ENCODE assay signal across 23 cellular contexts in the genomic region with DNA sequence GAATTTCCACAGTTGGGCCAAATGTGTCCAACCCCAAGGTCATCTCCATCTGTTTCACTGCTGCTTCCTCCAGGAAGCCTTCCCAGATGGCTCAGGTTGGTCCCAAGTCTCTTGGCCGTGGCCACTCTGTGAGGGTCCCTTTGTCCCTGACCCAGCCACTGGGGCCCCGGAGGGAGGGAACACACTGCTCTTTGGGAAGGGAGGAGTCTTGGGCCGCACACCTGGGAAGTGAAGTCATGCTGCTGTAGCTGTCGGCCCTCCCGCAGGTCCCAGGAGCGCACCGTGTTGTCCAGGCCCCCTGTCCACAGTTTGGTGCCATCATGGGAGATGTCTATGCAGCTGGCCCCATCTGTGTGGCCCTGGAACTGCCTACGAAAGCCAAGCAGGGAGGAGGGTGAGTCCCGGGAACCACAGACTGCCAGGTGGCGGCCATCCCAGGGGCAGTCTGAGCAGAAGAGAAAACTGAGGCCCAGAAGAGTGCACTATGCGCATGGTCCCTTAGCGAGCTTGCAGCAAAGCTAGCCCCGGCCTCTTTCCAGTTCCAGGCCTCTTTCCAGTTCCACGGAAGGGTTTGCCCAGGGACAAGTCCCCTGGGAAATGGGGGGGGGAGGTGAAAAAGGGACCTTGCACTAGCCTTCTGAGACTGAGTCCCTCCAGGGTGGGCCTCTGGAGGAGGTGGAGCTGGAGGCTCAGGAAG. TPM values are rescaled to one million over a fixed set of nuclear protein-coding genes. Genes with fewer than 3 reads are reported as not detected.
DNase-seq lines count a peak whose midpoint lies in the region; ATAC-seq and TF ChIP-seq lines count a peak whose summit lies in the region.
"Had no signal": no experiment of that assay in that cellular context is flagged by ENCODE, and none has a peak within 500 bp of the region (broad histone marks: within the 10 kb centered on the region; RNA-seq: fewer than 3 reads in every experiment).

No MANE protein-coding gene starts in this region.

- 79% methylated on average over 14 of the region's 14 CpGs for WGBS in right cardiac atrium
- 76 to 85% (median 80%) methylated on average over 14 of the region's 14 CpGs for WGBS in ovary, 3 donors

- no peak overlapping the region for H3K4me2 ChIP-seq in Karpas-422 (ENCODE audit: low read depth, low read length, poor library complexity, severe bottlenecking)
- H3K4me2 ChIP-seq: smooth muscle cell had no signal

- intact Hi-C loops in right cardiac atrium (cut with DNase I) (no loop called here), Right ventricle myocardium inferior (cut with DNase I) (no loop called here), ovary (cut with DNase I) (no loop called here)

- TF ChIP-seq EP300 in ovary (IDR thresholded peaks at IDR 0.05): no peak

- no peak for ATAC-seq in right cardiac atrium
- ATAC-seq in Right ventricle myocardium inferior: no peak
- ATAC-seq: esophagus mucosa; GM12878; psoas muscle; SK-N-SH treated with all-trans-retinoic acid at 6 μM for 48 hours; stimulated activated naive B cell treated with anti-CD40 and anti-IgM and Interleukin-4, amounts not matched to agents 10 μg/mL and 1 μg/mL and 100 μg/mL, for 72 hours had no signal

- no peaks in the 10 kb centered on the region for H3K79me2 ChIP-seq in Karpas-422 (ENCODE audit: low read length)

- no peaks in the 10 kb centered on the region for H3K9me2 ChIP-seq in Karpas-422 (replicated peaks; ENCODE audit: insufficient read depth, low read length)

- no peak for TF ChIP-seq CTCF in ovary (IDR thresholded peaks at IDR 0.05)

- H3K4me1 ChIP-seq in right cardiac atrium (ENCODE audit: control insufficient read depth, insufficient read depth, low read length): peaks cover 1% of the 10 kb centered on the region
- H3K4me1 ChIP-seq in ovary (ENCODE audit: insufficient read depth): no peaks in the 10 kb centered on the region
- H3K4me1 ChIP-seq in Karpas-422 (ENCODE audit: low read length): no peaks in the 10 kb centered on the region
- H3K4me1 ChIP-seq: psoas muscle had no signal

- no peak overlapping the region for H3K4me3 ChIP-seq in right cardiac atrium (ENCODE audit: low read length)
- H3K4me3 ChIP-seq in ovary: no peak overlapping the region
- H3K4me3 ChIP-seq in Karpas-422 (ENCODE audit: low read length): no peak overlapping the region
- H3K4me3 ChIP-seq: GM12878, left ventricle myocardium inferior, psoas muscle, smooth muscle cell had no signal

- no peak overlapping the region for H2AFZ ChIP-seq in Karpas-422 (ENCODE audit: low read length)

- no peak for TF ChIP-seq POLR2A in ovary (IDR thresholded peaks at IDR 0.05)

- no peaks in the 10 kb centered on the region; the same call in 1 of the 2 replicates for H4K20me1 ChIP-seq in Karpas-422 (ENCODE audit: insufficient read depth, low read depth, low read length)

- H3K27ac ChIP-seq in right cardiac atrium (ENCODE audit: low read length) (no peak overlapping the region), ovary (no peak overlapping the region), Karpas-422 (ENCODE audit: low read length) (no peak overlapping the region)
- H3K27ac ChIP-seq: HL-60, left ventricle myocardium inferior, psoas muscle, RWPE1 had no signal

- no peaks in the 10 kb centered on the region for H3K9me3 ChIP-seq in right cardiac atrium (ENCODE audit: control insufficient read depth, low read length)
- no peaks in the 10 kb centered on the region for H3K9me3 ChIP-seq in ovary
- H3K9me3 ChIP-seq in Karpas-422 (ENCODE audit: low read length): no peaks in the 10 kb centered on the region
- H3K9me3 ChIP-seq: left ventricle myocardium inferior, psoas muscle had no signal

- no peaks in the 10 kb centered on the region for H3K36me3 ChIP-seq in ovary
- H3K36me3 ChIP-seq in Karpas-422 (ENCODE audit: insufficient read depth, low read length): peaks cover 5% of the 10 kb centered on the region

- no peak overlapping the region for H3K9ac ChIP-seq in Karpas-422 (ENCODE audit: low read length)

- DNase-seq in right cardiac atrium (peak in 2 of 3 donors; percentile 21 to 31), Right ventricle myocardium inferior (ENCODE audit: missing footprints) (no peak), globus pallidus (ENCODE audit: low spot score) (peak; percentile 61), ovary (peak in 4 of 5 donors; percentile 11 to 19 (median 15)), LoVo (ENCODE audit: low spot score) (no peak), SW 1271 (lab: John Stamatoyannopoulos, UW) (no peak), Karpas-422 (no peak)
- DNase-seq in stimulated activated CD4-positive, alpha-beta T cell treated with anti-CD3 and anti-CD28 coated beads, Interleukin-4, amount 100 ng/mL, for 4 hours: no peak
- DNase-seq: activated CD4-positive, alpha-beta T cell treated with anti-CD3 and anti-CD28 coated beads for 4 hours; effector CD8-positive, alpha-beta T cell; left ventricle myocardium inferior; NCI-H1092; NCI-H1930; NCI-H226; NCI-H774; psoas muscle; stimulated activated naive B cell treated with anti-CD40 and anti-IgM and Interleukin-4, amounts not matched to agents 10 μg/mL and 1 μg/mL and 100 μg/mL, for 72 hours had no signal

- H3K27me3 ChIP-seq in right cardiac atrium (ENCODE audit: control insufficient read depth, insufficient read depth) (no peaks in the 10 kb centered on the region), ovary (no peaks in the 10 kb centered on the region), Karpas-422 (ENCODE audit: low read length) (no peaks in the 10 kb centered on the region)

RNA-seq across cellular contexts. Expression of a gene that starts 44.6 kb away (rescaled TPM):
- total RNA-seq in right cardiac atrium (10 to 100 TPM; 20.6 to 35.4 (median 27.4) TPM), Right ventricle myocardium inferior (14.1 TPM), ovary (10 to 100 TPM; 53.9 to 70.8 (median 62.4) TPM)
- polyA plus RNA-seq in right cardiac atrium (10.7 TPM), ovary (10 to 100 TPM; 17.5 to 24.4 TPM)
- total RNA-seq in Karpas-422 (2014; rRNA removed; shearing (Covaris generic); ENCODE audit: low replicate concordance): 63.6 and 99.8 TPM in 2 replicates

Comparison
In these comparisons a context has a peak if more than half of its experiments do, and no peak if none do; other contexts are left out.
1. DNase-seq: peak in right cardiac atrium (2 of 3), globus pallidus (single experiment) and ovary (4 of 5); none in Right ventricle myocardium inferior (single experiment), LoVo (single experiment), stimulated activated CD4-positive, alpha-beta T cell treated with anti-CD3 and anti-CD28 coated beads, Interleukin-4, amount 100 ng/mL, for 4 hours (0 of 2), SW 1271 (0 of 2) and Karpas-422 (single experiment).